1 cellular context compared by ENCODE assay signal in the genomic region with DNA sequence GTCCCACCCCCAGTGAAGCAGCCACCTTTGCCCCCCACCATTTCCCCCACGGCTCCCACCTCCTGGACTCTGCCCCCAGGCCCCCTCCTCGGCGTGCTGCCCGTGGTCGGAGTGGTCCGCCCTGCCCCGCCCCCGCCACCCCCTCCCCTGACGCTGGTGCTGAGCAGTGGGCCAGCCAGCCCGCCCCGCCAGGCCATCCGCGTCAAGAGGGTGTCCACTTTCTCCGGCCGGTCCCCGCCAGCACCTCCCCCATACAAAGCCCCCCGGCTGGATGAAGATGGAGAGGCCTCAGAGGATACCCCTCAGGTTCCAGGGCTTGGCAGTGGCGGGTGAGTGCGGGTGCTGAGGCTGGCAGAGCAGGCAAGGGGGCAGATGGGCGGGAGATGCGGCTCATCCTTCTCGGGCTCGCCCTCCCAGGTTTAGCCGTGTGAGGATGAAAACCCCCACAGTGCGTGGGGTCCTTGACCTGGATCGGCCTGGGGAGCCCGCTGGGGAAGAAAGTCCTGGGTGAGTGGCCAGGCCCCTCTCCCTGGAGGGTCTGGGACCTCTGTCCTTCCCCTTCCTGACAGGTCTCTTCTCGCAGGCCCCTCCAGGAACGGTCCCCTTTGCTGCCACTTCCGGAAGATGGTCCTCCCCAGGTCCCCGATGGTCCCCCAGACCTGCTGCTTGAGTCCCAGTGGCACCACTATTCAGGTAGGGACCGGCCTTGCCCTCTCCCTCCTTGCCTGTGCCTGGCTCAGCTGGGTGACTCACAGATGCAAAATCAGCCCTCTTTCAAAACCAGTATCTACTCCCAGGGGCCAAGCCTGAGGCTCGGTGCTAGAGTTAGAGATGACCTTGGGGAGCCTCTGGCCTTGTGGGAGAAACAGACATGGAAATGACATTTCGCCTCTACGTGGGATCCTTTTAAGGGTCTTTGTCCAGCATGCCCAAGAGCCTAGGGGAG.
TF ChIP-seq lines count a peak whose summit lies in the region.

No MANE protein-coding gene starts in this region.

TF ChIP-seq in K562, 482 proteins besides CTCF, POLR2A, EP300 and RAD21:
- TF ChIP-seq SAP30 (IDR thresholded peaks at IDR 0.05; ENCODE audit: borderline replicate concordance, insufficient read depth, low read depth, low read length, poor library complexity, severe bottlenecking) (no peak), POLR2G (IDR thresholded peaks at IDR 0.05; ENCODE audit: low read depth, low read length) (peak; percentile 54; the same call in 1 of the 2 replicates), TAF9B (IDR thresholded peaks at IDR 0.05; ENCODE audit: partially characterized antibody) (no peak), CBX2 (IDR thresholded peaks at IDR 0.05; ENCODE audit: insufficient read depth, low read length, poor library complexity, severe bottlenecking) (no peak), RBM22 (IDR thresholded peaks at IDR 0.05; ENCODE audit: low read depth, low read length, poor library complexity, severe bottlenecking) (peak; percentile 57)
